ENCODE assay signal across 1 cellular context in genomic region chr13:112894673-112895481, GRCh38.
TF ChIP-seq lines count a peak whose summit lies in the region.

No MANE protein-coding gene starts in this region.

TF ChIP-seq in HepG2, 621 proteins besides CTCF, POLR2A, EP300 and RAD21 (continued from another document and continues in another):
- no peak for TF ChIP-seq ZNF142 (CRISPR knock-in tag; IDR thresholded peaks at IDR 0.05)
- TF ChIP-seq DR1 (CRISPR knock-in tag; IDR thresholded peaks at IDR 0.05) = peak; percentile 76
- no peak for TF ChIP-seq RFX3 (CRISPR knock-in tag; IDR thresholded peaks at IDR 0.05)
- peak; percentile 66 for TF ChIP-seq POLR2AphosphoS5 (IDR thresholded peaks at IDR 0.05; ENCODE audit: low read depth, low read length)
- TF ChIP-seq GABPB1 (CRISPR knock-in tag; IDR thresholded peaks at IDR 0.05) = peak; percentile 54; the same call in 1 of the 2 replicates
- peak; percentile 30; the same call in 1 of the 2 replicates for TF ChIP-seq FOXA3 (CRISPR knock-in tag; IDR thresholded peaks at IDR 0.05)
- TF ChIP-seq NFRKB (IDR thresholded peaks at IDR 0.05) = no peak
- no peak for TF ChIP-seq NR1H2 (CRISPR knock-in tag; IDR thresholded peaks at IDR 0.05; ENCODE audit: borderline replicate concordance, low read depth)
- no peak for TF ChIP-seq SOX13 (IDR thresholded peaks at IDR 0.05)
- TF ChIP-seq SOX13 (CRISPR knock-in tag; conservative IDR thresholded peaks at IDR 0.05 in 1 of 2, IDR thresholded peaks at IDR 0.05 in 1 of 2) = peak in 1 of 2 experiments; percentile 39; a peak in 2 of 4 replicates
- TF ChIP-seq U2AF2 (IDR thresholded peaks at IDR 0.05; ENCODE audit: low read depth, low read length) = no peak
- TF ChIP-seq ZNF557 (CRISPR knock-in tag; IDR thresholded peaks at IDR 0.05) = peak; percentile 75; the same call in 1 of the 2 replicates
- TF ChIP-seq ZNF256 (CRISPR knock-in tag; conservative IDR thresholded peaks at IDR 0.05) = no peak
- TF ChIP-seq KLF12 (CRISPR knock-in tag; IDR thresholded peaks at IDR 0.05; ENCODE audit: borderline replicate concordance) = peak; percentile 58; the same call in 1 of the 2 replicates
- TF ChIP-seq ETS1 (CRISPR knock-in tag; IDR thresholded peaks at IDR 0.05) = 0 out of 2 replicates have a peak, but pooled peaks have one; percentile 66
- TF ChIP-seq KAT7 (CRISPR knock-in tag; IDR thresholded peaks at IDR 0.05; ENCODE audit: borderline replicate concordance) = 0 out of 2 replicates have a peak, but pooled peaks have one; percentile 42
- TF ChIP-seq ZBTB8A (CRISPR knock-in tag; IDR thresholded peaks at IDR 0.05; ENCODE audit: borderline replicate concordance, low read depth) = no peak
- TF ChIP-seq RARA (CRISPR knock-in tag; IDR thresholded peaks at IDR 0.05) = peak; percentile 25; the same call in 1 of the 2 replicates
- TF ChIP-seq SAP130 (CRISPR knock-in tag; IDR thresholded peaks at IDR 0.05; ENCODE audit: low read depth) = peak; percentile 76
- TF ChIP-seq ETV5 (CRISPR knock-in tag; IDR thresholded peaks at IDR 0.05; ENCODE audit: borderline replicate concordance) = peak; percentile 55; the same call in 1 of the 2 replicates
- no peak; the same call in 1 of the 2 replicates for TF ChIP-seq ZNF292 (CRISPR knock-in tag; IDR thresholded peaks at IDR 0.05; ENCODE audit: borderline replicate concordance, low read depth)
- no peak for TF ChIP-seq ZSCAN22 (CRISPR knock-in tag; IDR thresholded peaks at IDR 0.05)
- TF ChIP-seq ZNF609 (CRISPR knock-in tag; IDR thresholded peaks at IDR 0.05; ENCODE audit: borderline replicate concordance) = no peak
- peak; percentile 97 for TF ChIP-seq DRAP1 (CRISPR knock-in tag; IDR thresholded peaks at IDR 0.05)
- TF ChIP-seq MED1 (CRISPR knock-in tag; IDR thresholded peaks at IDR 0.05) = peak; percentile 46
- peak; percentile 29; the same call in 1 of the 2 replicates for TF ChIP-seq KLF11 (CRISPR knock-in tag; IDR thresholded peaks at IDR 0.05)
- no peak; the same call in 1 of the 2 replicates for TF ChIP-seq TIGD3 (CRISPR knock-in tag; IDR thresholded peaks at IDR 0.05; ENCODE audit: borderline replicate concordance)
- TF ChIP-seq GRHL1 (CRISPR knock-in tag; conservative IDR thresholded peaks at IDR 0.05) = no peak
- TF ChIP-seq POGK (CRISPR knock-in tag; conservative IDR thresholded peaks at IDR 0.05) = no peak
- TF ChIP-seq ZNF230 (CRISPR knock-in tag; IDR thresholded peaks at IDR 0.05) = no peak
- TF ChIP-seq PHB2 (IDR thresholded peaks at IDR 0.05; ENCODE audit: partially characterized antibody) = no peak
- no peak for TF ChIP-seq ISX (CRISPR knock-in tag; conservative IDR thresholded peaks at IDR 0.05)
- no peak; the same call in 1 of the 2 replicates for TF ChIP-seq NFAT5 (CRISPR knock-in tag; IDR thresholded peaks at IDR 0.05)
- no peak for TF ChIP-seq TBX2 (CRISPR knock-in tag; IDR thresholded peaks at IDR 0.05; ENCODE audit: borderline replicate concordance)
